ENCODE assay signal across 8 cellular contexts in genomic region chr2:112541315-112542122, GRCh38. TPM values are rescaled to one million over a fixed set of nuclear protein-coding genes. Genes with fewer than 3 reads are reported as not detected.
DNase-seq lines count a peak whose midpoint lies in the region; FAIRE-seq and TF ChIP-seq lines count a peak whose summit lies in the region.

No MANE protein-coding gene starts in this region.

- H3K36me3 ChIP-seq in MG63 = peaks cover 17% of the 10 kb centered on the region

- H3K4ac ChIP-seq in H9 (ENCODE audit: low read depth, low read length) = no peak overlapping the region

- no peak overlapping the region for H2BK120ac ChIP-seq in H9 (ENCODE audit: low read depth, low read length, poor library complexity, severe bottlenecking)

- intact Hi-C loops in MCF 10A (cut with micrococcal nuclease) = loop anchor here (1.0 to 2.0 kb wide), 5 partner anchors 41 to 283 kb away; partner anchors contain the start of gene SLC20A1

- H2AFZ ChIP-seq in H9 (ENCODE audit: low read length) = no peak overlapping the region

- FAIRE-seq in GM12892 (lab: Jason Lieb, UNC) = no peak

- no peaks in the 10 kb centered on the region for H3K9me3 Mint-ChIP-seq in H9
- H3K9me3 Mint-ChIP-seq in MCF 10A (ENCODE audit: unreplicated experiment) = no peaks in the 10 kb centered on the region

- no peak overlapping the region for H2BK12ac ChIP-seq in H9 (ENCODE audit: insufficient read length, low read depth, low read length)

- peaks cover 8% of the 10 kb centered on the region for H3K23me2 ChIP-seq in H9 (ENCODE audit: insufficient read length, low read depth, low read length, poor library complexity, severe bottlenecking)

- H3K4me3 Mint-ChIP-seq in H9 (no peak overlapping the region), MCF 10A (ENCODE audit: unreplicated experiment) (no peak overlapping the region)

- peaks cover 21% of the 10 kb centered on the region for H3K79me2 ChIP-seq in H9 (ENCODE audit: insufficient read depth, low read length)

- H3K14ac ChIP-seq in H9 (ENCODE audit: insufficient read depth, low read length) = peak overlapping the region; percentile 93; the same call in 1 of the 2 replicates

- H3K36me3 Mint-ChIP-seq in H9 (ENCODE audit: insufficient read depth in 1 of 3, low read depth in 3 of 3) (peaks cover 0 to 3% (median 0%) of the 10 kb centered on the region in 3 experiments; a peak in 1 of 7 replicates), MCF 10A (ENCODE audit: insufficient read depth, unreplicated experiment) (peaks cover 4% of the 10 kb centered on the region)

- H4K5ac ChIP-seq in H9 (ENCODE audit: insufficient read length, low read depth, low read length) = no peak overlapping the region

- H2BK5ac ChIP-seq in H9 (ENCODE audit: insufficient read length, low read length) = no peak overlapping the region

- H2AK5ac ChIP-seq in H9 (ENCODE audit: insufficient read length, low read length) = no peak overlapping the region

- H3K79me1 ChIP-seq in H9 (ENCODE audit: insufficient read depth, low read depth, low read length, poor library complexity, severe bottlenecking) = peaks cover 2% of the 10 kb centered on the region

- no CpG with 5 or more reads among the region's 34 CpGs for whole genome bisulfite sequencing in H9 (ENCODE audit: extremely low coverage, insufficient read length, low lambda C conversion rate)

- no peaks in the 10 kb centered on the region for H3K4me1 ChIP-seq in H9 (ENCODE audit: insufficient read depth, low read length)

- DNase-seq in GM12892 (ENCODE audit: insufficient read length) (no peak), H9 (peak; percentile 84), MG63 (peak; percentile 73), SW480 (ENCODE audit: low spot score) (peak; percentile 10), MCF 10A (ENCODE audit: unreplicated experiment) (no peak), kidney glomerular epithelial cell (lab: John Stamatoyannopoulos, UW) (peak; percentile 81), NCI-H187 treated with DMSO at 0.1 percent for 48 hours (lab: John Stamatoyannopoulos, UW) (no peak)
- peak; percentile 71 to 74 for DNase-seq in stimulated activated CD4-positive, alpha-beta T cell treated with anti-CD3 and anti-CD28 coated beads, Interleukin-2, amount 100 ng/mL, for 24 hours

- H4K8ac ChIP-seq in H9 (replicated peaks; ENCODE audit: insufficient read length, low read depth, low read length) = no peak overlapping the region

- peaks cover 6 to 8% of the 10 kb centered on the region in 2 experiments; a peak in 3 of 4 replicates for H3K4me1 Mint-ChIP-seq in H9
- H3K4me1 Mint-ChIP-seq in MCF 10A (ENCODE audit: insufficient read depth, unreplicated experiment) = peaks cover 4% of the 10 kb centered on the region

- H3K27ac ChIP-seq in H9 (ENCODE audit: insufficient read length, low read depth, low read length) = peak overlapping the region; percentile 50

- no peak overlapping the region for H2BK20ac ChIP-seq in H9 (ENCODE audit: low read depth, low read length, poor library complexity, severe bottlenecking)

- peak overlapping the region; percentile 81 for H3K4me3 ChIP-seq in MG63

- no peak overlapping the region for H2BK15ac ChIP-seq in H9 (ENCODE audit: low read depth, low read length)

- H3T11ph ChIP-seq in H9 (ENCODE audit: low read length) = no peak overlapping the region

- peak overlapping the region; percentile 79 for H3K9ac ChIP-seq in H9 (ENCODE audit: extremely low read depth, insufficient read length, low read length)

- H3K18ac ChIP-seq in H9 (ENCODE audit: insufficient read length, low read depth, low read length) = peak overlapping the region; percentile 91

- no peak for TF ChIP-seq CTCF in H9 (conservative IDR thresholded peaks at IDR 0.05)
- no peak for TF ChIP-seq CTCF in MCF 10A (IDR thresholded peaks at IDR 0.05; ENCODE audit: unreplicated experiment)

- H4K91ac ChIP-seq in H9 (ENCODE audit: insufficient read length, low read depth, low read length) = no peak overlapping the region

- TSS peak; percentile 94 for BruUV-seq in MCF 10A (replicated peaks; lab: Mats Ljungman, UMichigan)

- no peak overlapping the region for H3K23ac ChIP-seq in H9 (ENCODE audit: insufficient read length, low read depth, low read length)

- H3K56ac ChIP-seq in H9 (ENCODE audit: insufficient read length, low read depth, low read length) = no peak overlapping the region

- no peaks in the 10 kb centered on the region; the same call in 1 of the 2 replicates for H3K27me3 Mint-ChIP-seq in H9 (ENCODE audit: low read depth)
- no peaks in the 10 kb centered on the region for H3K27me3 Mint-ChIP-seq in MCF 10A (ENCODE audit: insufficient read depth, unreplicated experiment)

- H3K27ac Mint-ChIP-seq in H9 = peak overlapping the region in 2 of 3 experiments; percentile 99 to 100
- H3K27ac Mint-ChIP-seq in MCF 10A (ENCODE audit: low read depth, unreplicated experiment) = no peak overlapping the region

- peak; percentile 90 for TF ChIP-seq POLR2A in GM12892 (IDR thresholded peaks at IDR 0.05; ENCODE audit: low read depth, low read length)

- H3K27me3 ChIP-seq in H9 (ENCODE audit: insufficient read depth, low read length) = no peaks in the 10 kb centered on the region
- H3K27me3 ChIP-seq in MG63 = no peaks in the 10 kb centered on the region

- POLR2A ChIA-PET in MCF 10A (lab: Yijun Ruan, JAX) = interaction anchor here (0.6 to 1.6 kb wide), 6 partner anchors 14 to 286 kb away, joined by 3 to 8 read pairs (median 4); partner anchors contain the start of gene CHCHD5

- CTCF ChIA-PET in MCF 10A (lab: Yijun Ruan, JAX) = interaction anchor here (1.0 kb wide), 1 partner anchor 10 kb away, joined by 3 read pairs; no protein-coding TSS in a partner anchor

- H3K9me3 ChIP-seq in H9 (ENCODE audit: control insufficient read depth, low read depth, low read length) = no peaks in the 10 kb centered on the region
- no peaks in the 10 kb centered on the region for H3K9me3 ChIP-seq in MG63

- H4K20me1 ChIP-seq in H9 (ENCODE audit: control insufficient read depth, insufficient read depth, insufficient read length) = no peaks in the 10 kb centered on the region

- H3K4me2 ChIP-seq in H9 (ENCODE audit: insufficient read depth, insufficient read length, low read length) = peak overlapping the region; percentile 99

RNA-seq across cellular contexts. Expression of gene POLR1B, which starts 0.7 kb away (rescaled TPM):
- polyA plus RNA-seq in GM12892 (2012; ENCODE audit: missing spikeins) = 14.5 TPM
- total RNA-seq in H9 (2021) (72.0 and 83.6 TPM in 2 replicates), MCF 10A (2022) (51.6 and 74.0 TPM in 2 replicates)
- 20.5 and 69.1 TPM in 2 replicates for total RNA-seq in MG63 (2014; rRNA removed; shearing (Covaris generic); ENCODE audit: low replicate concordance)

RNA-seq across cellular contexts. Expression of gene CHCHD5, which starts 42.9 kb away (rescaled TPM):
- 29.4 TPM for polyA plus RNA-seq in GM12892 (2012; ENCODE audit: missing spikeins)
- total RNA-seq in H9 (2021) = 30.6 and 32.3 TPM in 2 replicates
- 1.7 and 20.0 TPM in 2 replicates for total RNA-seq in MG63 (2014; rRNA removed; shearing (Covaris generic); ENCODE audit: low replicate concordance)
- 54.5 and 56.1 TPM in 2 replicates for total RNA-seq in MCF 10A (2022)

RNA-seq across cellular contexts. Expression of gene TTL, which starts 59.6 kb away (rescaled TPM):
- 18.4 TPM for polyA plus RNA-seq in GM12892 (2012; ENCODE audit: missing spikeins)
- 57.8 and 58.9 TPM in 2 replicates for total RNA-seq in H9 (2021)
- total RNA-seq in MG63 (2014; rRNA removed; shearing (Covaris generic); ENCODE audit: low replicate concordance) = 49.8 and 55.2 TPM in 2 replicates
- total RNA-seq in MCF 10A (2022) = 53.7 and 54.6 TPM in 2 replicates

Comparison
In these comparisons a context has a peak if more than half of its experiments do, and no peak if none do; other contexts are left out.
1. DNase-seq: peak in H9 (single experiment), MG63 (single experiment), SW480 (single experiment), kidney glomerular epithelial cell (single experiment) and stimulated activated CD4-positive, alpha-beta T cell treated with anti-CD3 and anti-CD28 coated beads, Interleukin-2, amount 100 ng/mL, for 24 hours (2 of 2); none in GM12892 (single experiment), MCF 10A (single experiment) and NCI-H187 treated with DMSO at 0.1 percent for 48 hours (single experiment).